ENCODE assay signal across 18 cellular contexts in the genomic region with DNA sequence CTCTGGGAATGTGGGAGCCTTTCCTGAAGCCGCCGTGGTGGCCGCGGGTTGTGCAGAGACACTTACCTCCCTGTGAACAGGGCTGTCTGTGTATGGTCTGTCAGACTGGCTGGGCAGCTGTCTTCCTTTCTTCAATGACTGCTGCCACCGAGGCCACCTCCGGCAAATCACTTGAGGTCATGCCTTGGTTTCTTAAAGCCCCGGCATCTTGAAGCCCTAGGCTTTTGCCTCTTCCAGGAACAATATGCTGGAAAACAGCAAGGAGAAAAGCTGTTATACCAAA.
DNase-seq lines count a peak whose midpoint lies in the region; ATAC-seq, FAIRE-seq and TF ChIP-seq lines count a peak whose summit lies in the region.
"Had no signal": no experiment of that assay in that cellular context is flagged by ENCODE, and none has a peak within 500 bp of the region (broad histone marks: within the 10 kb centered on the region; RNA-seq: fewer than 3 reads in every experiment).

No MANE protein-coding gene starts in this region.

- H3K36me3 Mint-ChIP-seq in astrocyte (ENCODE audit: low read depth, unreplicated experiment): no peaks in the 10 kb centered on the region

- H3K4me1 ChIP-seq in SJCRH30: peaks cover 12% of the 10 kb centered on the region
- H3K4me1 ChIP-seq in astrocyte (ENCODE audit: insufficient read depth, low read length): peaks cover 7% of the 10 kb centered on the region
- H3K4me1 ChIP-seq in parathyroid adenoma: peaks cover 46% of the 10 kb centered on the region
- H3K4me1 ChIP-seq in right lobe of liver: no peaks in the 10 kb centered on the region

- no peak for ATAC-seq in Right ventricle myocardium superior (ENCODE audit: poor library complexity)
- no peak for ATAC-seq in right lobe of liver

- 84% methylated on average over 7 of the region's 7 CpGs for WGBS in right lobe of liver (ENCODE audit: insufficient coverage, low coverage, low lambda C conversion rate, missing lambda C conversion rate)

- DNase-seq in SJCRH30 (peak; percentile 70 to 82), astrocyte (ENCODE audit: low read depth) (no peak), Right ventricle myocardium superior (no peak), NCI-H1436 treated with DMSO at 0.1 percent for 48 hours (lab: John Stamatoyannopoulos, UW) (no peak), right lobe of liver (no peak), NCI-H128 (lab: John Stamatoyannopoulos, UW; ENCODE audit: unreplicated experiment) (no peak)
- DNase-seq: C1 segment of cervical spinal cord; CD4-positive, alpha-beta memory T cell; COR-L47; DMS153; DND-41; GM23248; H7; HCEC 1CT had no signal

- peak overlapping the region; percentile 38 for H2AFZ ChIP-seq in astrocyte (ENCODE audit: low read depth, low read length)
- peak overlapping the region; percentile 71 for H2AFZ ChIP-seq in parathyroid adenoma
- H2AFZ ChIP-seq: GM23248 had no signal

- H3K4me2 ChIP-seq in astrocyte (ENCODE audit: low read length) (peak overlapping the region; percentile 42), parathyroid adenoma (ENCODE audit: low read length) (no peak overlapping the region)

- H3K27ac ChIP-seq in SJCRH30: peak overlapping the region; percentile 46
- no peak overlapping the region for H3K27ac ChIP-seq in astrocyte (ENCODE audit: low read depth, low read length)
- peak overlapping the region; percentile 83 for H3K27ac ChIP-seq in parathyroid adenoma
- H3K27ac ChIP-seq in right lobe of liver: no peak overlapping the region
- H3K27ac ChIP-seq: GM23248 had no signal

- no peak for TF ChIP-seq POLR2A in right lobe of liver (IDR thresholded peaks at IDR 0.05)

- H3K9me3 ChIP-seq in SJCRH30 (replicated peaks) (no peaks in the 10 kb centered on the region), astrocyte (ENCODE audit: insufficient read depth, low read depth, low read length) (no peaks in the 10 kb centered on the region), parathyroid adenoma (ENCODE audit: control insufficient read depth, low read length) (no peaks in the 10 kb centered on the region), right lobe of liver (no peaks in the 10 kb centered on the region)

- H3K27me3 ChIP-seq in SJCRH30 (no peaks in the 10 kb centered on the region), astrocyte (ENCODE audit: insufficient read depth, low read length) (no peaks in the 10 kb centered on the region), parathyroid adenoma (ENCODE audit: control insufficient read depth, insufficient read depth, low read length) (no peaks in the 10 kb centered on the region), right lobe of liver (no peaks in the 10 kb centered on the region)

- no peaks in the 10 kb centered on the region for H3K36me3 ChIP-seq in SJCRH30
- H3K36me3 ChIP-seq in astrocyte (ENCODE audit: insufficient read depth, low read length): no peaks in the 10 kb centered on the region
- no peaks in the 10 kb centered on the region for H3K36me3 ChIP-seq in parathyroid adenoma (ENCODE audit: control insufficient read depth, insufficient read depth, low read length)
- no peaks in the 10 kb centered on the region for H3K36me3 ChIP-seq in right lobe of liver

- H3K4me3 ChIP-seq in SJCRH30 (peak overlapping the region; percentile 50), astrocyte (ENCODE audit: insufficient read depth, low read depth, low read length) (no peak overlapping the region), parathyroid adenoma (ENCODE audit: low read depth, low read length) (no peak overlapping the region), right lobe of liver (no peak overlapping the region)
- H3K4me3 ChIP-seq: GM23248 had no signal

- TF ChIP-seq CTCF in astrocyte (IDR thresholded peaks at IDR 0.05; ENCODE audit: insufficient read depth, low read depth, low read length) (no peak), parathyroid adenoma (IDR thresholded peaks at IDR 0.05) (no peak), right lobe of liver (IDR thresholded peaks at IDR 0.05) (no peak)

- no peaks in the 10 kb centered on the region for H3K4me1 Mint-ChIP-seq in astrocyte (ENCODE audit: low read depth, unreplicated experiment)
- H3K4me1 Mint-ChIP-seq: CD4-positive, alpha-beta memory T cell had no signal

- FAIRE-seq in astrocyte (lab: Jason Lieb, UNC): no peak
- FAIRE-seq: G401.6, GM12892, H1 had no signal

- H3K9me3 Mint-ChIP-seq in astrocyte (ENCODE audit: unreplicated experiment): peaks cover 8% of the 10 kb centered on the region

- H3K27ac Mint-ChIP-seq in astrocyte (ENCODE audit: unreplicated experiment): no peak overlapping the region
- H3K27ac Mint-ChIP-seq: CD4-positive, alpha-beta memory T cell had no signal

- H3K27me3 Mint-ChIP-seq in astrocyte (ENCODE audit: low read depth, unreplicated experiment): peaks cover 11% of the 10 kb centered on the region

- intact Hi-C loops in Right ventricle myocardium superior (cut with DNase I) (no loop called here), right lobe of liver (cut with DNase I) (no loop called here)

- H4K20me1 ChIP-seq in astrocyte (ENCODE audit: insufficient read depth, low read length): no peaks in the 10 kb centered on the region

- H3K9ac ChIP-seq in astrocyte (ENCODE audit: low read length) (no peak overlapping the region), parathyroid adenoma (no peak overlapping the region)
- H3K9ac ChIP-seq: GM23248 had no signal

- H3K4me3 Mint-ChIP-seq in astrocyte (ENCODE audit: unreplicated experiment): no peak overlapping the region
- H3K4me3 Mint-ChIP-seq: CD4-positive, alpha-beta memory T cell had no signal

- no peaks in the 10 kb centered on the region for H3K79me2 ChIP-seq in astrocyte (ENCODE audit: insufficient read depth, low read length)
- no peaks in the 10 kb centered on the region for H3K79me2 ChIP-seq in parathyroid adenoma

Comparison
In these comparisons a context has a peak if more than half of its experiments do, and no peak if none do; other contexts are left out.
1. DNase-seq: peak in SJCRH30 (2 of 2); none in astrocyte (single experiment), Right ventricle myocardium superior (single experiment), NCI-H1436 treated with DMSO at 0.1 percent for 48 hours (single experiment), right lobe of liver (0 of 3) and NCI-H128 (single experiment).
2. H3K27ac ChIP-seq: peak in SJCRH30 (single experiment) and parathyroid adenoma (single experiment); none in astrocyte (single experiment) and right lobe of liver (0 of 3).